In the genomic region with DNA sequence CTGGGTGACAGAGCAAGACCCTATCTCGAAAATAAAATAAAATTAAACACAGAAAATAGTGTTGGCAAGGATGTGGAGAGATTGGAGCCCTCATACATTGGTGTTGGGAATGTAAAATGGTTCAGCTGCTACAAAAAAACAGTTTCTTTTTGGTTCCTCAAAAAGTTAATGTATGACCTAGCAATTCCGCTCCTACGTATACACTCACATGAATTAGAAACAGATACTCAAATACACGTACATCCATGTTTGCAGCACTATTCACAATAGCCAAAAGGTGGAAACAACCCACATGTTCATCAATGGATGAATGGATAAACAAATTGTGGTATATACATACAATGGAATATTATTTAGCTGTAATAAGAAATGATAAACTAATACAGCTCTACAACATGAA, we compare ENCODE assay signal across 7 cellular contexts.
"Had no signal": no experiment of that assay in that cellular context is flagged by ENCODE, and none has a peak within 500 bp of the region (broad histone marks: within the 10 kb centered on the region; RNA-seq: fewer than 3 reads in every experiment).

No MANE protein-coding gene starts in this region.

- ATAC-seq: HCT116 had no signal

- H3K36me3 ChIP-seq: HAP-1 had no signal

- H3K9me3 Mint-ChIP-seq: HFFc6 had no signal

- H3K27ac Mint-ChIP-seq: H9, HFFc6 had no signal

- DNase-seq: GM23248, GOT3, H7, H9, HFFc6 had no signal

- H3K9me3 ChIP-seq: HAP-1 had no signal

- H3K27ac ChIP-seq: GM23248 had no signal

- H3K4me3 ChIP-seq: GM23248, HAP-1 had no signal

- H3K9ac ChIP-seq: GM23248 had no signal

- H3K4me3 Mint-ChIP-seq: H9, HFFc6 had no signal

- H2AFZ ChIP-seq: GM23248 had no signal

- H3K4me1 ChIP-seq: HAP-1 had no signal
